In genomic region chr20:10250902-10251301, GRCh38 we compare ENCODE assay signal across 24 cellular contexts. TPM values are rescaled to one million over a fixed set of nuclear protein-coding genes. Genes with fewer than 3 reads are reported as not detected.
DNase-seq lines count a peak whose midpoint lies in the region; ATAC-seq and TF ChIP-seq lines count a peak whose summit lies in the region.
"Had no signal": no experiment of that assay in that cellular context is flagged by ENCODE, and none has a peak within 500 bp of the region (broad histone marks: within the 10 kb centered on the region; RNA-seq: fewer than 3 reads in every experiment).

No MANE protein-coding gene starts in this region.

- no peak for ATAC-seq in GM21390 (IDR thresholded peaks at IDR 0.05; ENCODE audit: unreplicated experiment)
- ATAC-seq: activated CD8-positive, alpha-beta T cell treated with anti-CD3 and anti-CD28 coated beads, Interleukin-2, amount 10 ng/mL, durations not matched to agents 7 days and 5 days; foreskin keratinocyte had no signal

- 42 to 65% methylated on average over 5 of the region's 5 CpGs for WGBS in esophagus squamous epithelium, 2 donors

- H3K9me3 ChIP-seq in esophagus squamous epithelium = no peaks in the 10 kb centered on the region
- H3K9me3 ChIP-seq: thoracic aorta had no signal

- TF ChIP-seq CTCF in endothelial cell (IDR thresholded peaks at IDR 0.05; ENCODE audit: unreplicated experiment) (no peak), esophagus squamous epithelium (IDR thresholded peaks at IDR 0.05) (no peak)

- H3K27me3 Mint-ChIP-seq in endothelial cell (ENCODE audit: unreplicated experiment) = peaks cover 1% of the 10 kb centered on the region
- H3K27me3 Mint-ChIP-seq: CD4-positive, CD25-positive, alpha-beta regulatory T cell had no signal

- no peak overlapping the region for H3K4me3 ChIP-seq in esophagus squamous epithelium
- H3K4me3 ChIP-seq: cardiac muscle cell, lung, skin epidermis, thoracic aorta had no signal

- no peaks in the 10 kb centered on the region for H3K4me1 Mint-ChIP-seq in endothelial cell (ENCODE audit: unreplicated experiment)
- H3K4me1 Mint-ChIP-seq: CD4-positive, CD25-positive, alpha-beta regulatory T cell had no signal

- H3K36me3 ChIP-seq in esophagus squamous epithelium = no peaks in the 10 kb centered on the region
- H3K36me3 ChIP-seq: cardiac muscle cell, thoracic aorta had no signal

- no peak overlapping the region for H3K4me3 Mint-ChIP-seq in endothelial cell (ENCODE audit: unreplicated experiment)
- H3K4me3 Mint-ChIP-seq: activated CD8-positive, alpha-beta T cell treated with anti-CD3 and anti-CD28 coated beads, Interleukin-2, amount 10 ng/mL, durations not matched to agents 7 days and 5 days; CD4-positive, CD25-positive, alpha-beta regulatory T cell had no signal

- H3K9me3 Mint-ChIP-seq in endothelial cell (ENCODE audit: unreplicated experiment) = no peaks in the 10 kb centered on the region
- H3K9me3 Mint-ChIP-seq: CD4-positive, CD25-positive, alpha-beta regulatory T cell had no signal

- H3K4me1 ChIP-seq in esophagus squamous epithelium = no peaks in the 10 kb centered on the region
- H3K4me1 ChIP-seq: foreskin keratinocyte had no signal

- peaks cover 0 to 8% (median 0%) of the 10 kb centered on the region in 4 donors for H3K27me3 ChIP-seq in esophagus squamous epithelium
- H3K27me3 ChIP-seq: cardiac muscle cell had no signal

- no peaks in the 10 kb centered on the region for H3K36me3 Mint-ChIP-seq in endothelial cell (ENCODE audit: low read depth, unreplicated experiment)
- H3K36me3 Mint-ChIP-seq: CD4-positive, CD25-positive, alpha-beta regulatory T cell had no signal

- DNase-seq in A172 (ENCODE audit: low spot score) (peak; percentile 34), ELR (ENCODE audit: low read depth) (peak; percentile 55), NCI-H460 (ENCODE audit: extremely low read depth, low read depth) (peak; percentile 77), SW480 (ENCODE audit: low spot score) (peak; percentile 7), endothelial cell (ENCODE audit: low spot score) (no peak), esophagus squamous epithelium (lab: John Stamatoyannopoulos, UW) (no peak)
- DNase-seq in activated CD4-positive, alpha-beta T cell treated with anti-CD3 and anti-CD28 coated beads for 4 hours = no peak
- DNase-seq: activated CD8-positive, alpha-beta T cell treated with anti-CD3 and anti-CD28 coated beads, Interleukin-2, amount 10 ng/mL, durations not matched to agents 7 days and 5 days; activated T-cell treated with anti-CD3 and anti-CD28 coated beads, Interleukin-2, amount 50 U/mL, for 1 hour; CD4-positive, CD25-positive, alpha-beta regulatory T cell; DMS79 treated with DMSO at 0.1 percent for 48 hours; foreskin keratinocyte; hippocampal formation; NCI-H524 treated with DMSO at 0.1 percent for 48 hours; stimulated activated naive CD4-positive, alpha-beta T cell had no signal

- H3K27ac ChIP-seq in esophagus squamous epithelium = no peak overlapping the region
- H3K27ac ChIP-seq: cardiac muscle cell, foreskin keratinocyte, skin epidermis, thoracic aorta had no signal

- no peak for TF ChIP-seq POLR2A in esophagus squamous epithelium (IDR thresholded peaks at IDR 0.05)

- intact Hi-C loops in esophagus squamous epithelium (cut with DNase I) = no loop called here

- no peak overlapping the region for H3K27ac Mint-ChIP-seq in endothelial cell (ENCODE audit: unreplicated experiment)
- H3K27ac Mint-ChIP-seq: activated CD8-positive, alpha-beta T cell treated with anti-CD3 and anti-CD28 coated beads, Interleukin-2, amount 10 ng/mL, durations not matched to agents 7 days and 5 days; CD4-positive, CD25-positive, alpha-beta regulatory T cell had no signal

RNA-seq across cellular contexts. Expression of gene SNAP25, which starts 32.3 kb away (rescaled TPM):
- total RNA-seq in A172 (2014; rRNA removed; shearing (Covaris generic)) = 0.12 TPM in 1 of 2 replicates, not detected in the other
- total RNA-seq in NCI-H460 (2014; rRNA removed; shearing (Covaris generic)) = 0.40 and 0.42 TPM in 2 replicates
- polyA plus RNA-seq in NCI-H460 (2014; cell fraction: nucleus; rRNA removed) = 0.82 and 2.6 TPM in 2 replicates
- 0.38 TPM for total RNA-seq in endothelial cell (ENCODE audit: unreplicated experiment)
- total RNA-seq in esophagus squamous epithelium = under 1 TPM in 3 of 4 donors, not detected in 1; 0.13 to 0.57 (median 0.15) TPM
- total RNA-seq: activated CD8-positive, alpha-beta T cell treated with anti-CD3 and anti-CD28 coated beads, Interleukin-2, amount 10 ng/mL, durations not matched to agents 7 days and 5 days; CD4-positive, CD25-positive, alpha-beta regulatory T cell; dermis microvascular lymphatic vessel endothelial cell; foreskin keratinocyte; HT-29; pulmonary artery endothelial cell had no signal
- polyA plus RNA-seq: CD4-positive, CD25-positive, alpha-beta regulatory T cell; foreskin keratinocyte; keratinocyte had no signal

Comparison
In these comparisons a context has a peak if more than half of its experiments do, and no peak if none do; other contexts are left out.
1. DNase-seq: peak in A172 (single experiment), ELR (single experiment), NCI-H460 (single experiment) and SW480 (single experiment); none in activated CD4-positive, alpha-beta T cell treated with anti-CD3 and anti-CD28 coated beads for 4 hours (0 of 2), endothelial cell (single experiment) and esophagus squamous epithelium (single experiment).